ENCODE assay signal across 19 cellular contexts in genomic region chr4:109378511-109378910, GRCh38.
"Had no signal": no experiment of that assay in that cellular context is flagged by ENCODE, and none has a peak within 500 bp of the region (broad histone marks: within the 10 kb centered on the region; RNA-seq: fewer than 3 reads in every experiment).

No MANE protein-coding gene starts in this region.

- DNase-seq: stimulated activated CD4-positive, alpha-beta T cell treated with anti-CD3 and anti-CD28 coated beads, Interleukin-2, amount 100 ng/mL, for 48 hours; stimulated activated CD4-positive, alpha-beta T cell treated with anti-CD3 and anti-CD28 coated beads, Interleukin-4, amount 100 ng/mL, for 1 hour; stimulated activated CD4-positive, alpha-beta T cell treated with anti-CD3 and anti-CD28 coated beads, Interleukin-4, amount 100 ng/mL, for 24 hours; stimulated activated CD4-positive, alpha-beta T cell treated with anti-CD3 and anti-CD28 coated beads, Interleukin-4, amount 100 ng/mL, for 4 hours; stimulated activated CD8-positive, alpha-beta memory T cell treated with anti-CD3 and anti-CD28 coated beads, Interleukin-4, amount 100 ng/mL, for 48 hours; stimulated activated naive B cell treated with anti-CD40 and anti-IgM and Interleukin-4, amounts not matched to agents 10 μg/mL and 1 μg/mL and 100 μg/mL, for 72 hours; stimulated activated naive CD4-positive, alpha-beta T cell; stimulated activated naive CD4-positive, alpha-beta T cell treated with Interleukin-2 at 50 U/mL for 16 hours; stimulated activated naive CD8-positive, alpha-beta T cell treated with anti-CD3 and anti-CD28 coated beads, Interleukin-15, amount 100 ng/mL, for 72 hours; stimulated activated naive CD8-positive, alpha-beta T cell treated with anti-CD3 and anti-CD28 coated beads, Interleukin-15, Interleukin-2, amounts not matched to agents 100 U/mL and 50 U/mL, for 24 hours; stomach; substantia nigra; testis; tibial artery; transverse colon; trophoblast cell; upper lobe of left lung; upper lobe of right lung; uterus had no signal
